In genomic region chr4:10184051-10184450, GRCh38 we compare ENCODE assay signal across 21 cellular contexts.
DNase-seq lines count a peak whose midpoint lies in the region; ATAC-seq and TF ChIP-seq lines count a peak whose summit lies in the region.
"Had no signal": no experiment of that assay in that cellular context is flagged by ENCODE, and none has a peak within 500 bp of the region (broad histone marks: within the 10 kb centered on the region; RNA-seq: fewer than 3 reads in every experiment).

No MANE protein-coding gene starts in this region.

- no peak overlapping the region for H3K4me3 ChIP-seq in cardiac muscle cell
- no peak overlapping the region for H3K4me3 ChIP-seq in heart right ventricle
- no peak overlapping the region for H3K4me3 ChIP-seq in GM23248
- H3K4me3 ChIP-seq in choroid plexus epithelial cell (ENCODE audit: low read depth, low read length) = no peak overlapping the region
- H3K4me3 ChIP-seq: heart left ventricle, mucosa of descending colon, right atrium auricular region, spleen had no signal

- no peak overlapping the region for H3K4me2 ChIP-seq in GM23248 (ENCODE audit: unreplicated experiment)

- intact Hi-C loops in heart right ventricle (cut with DNase I) = no loop called here

- H3K36me3 ChIP-seq in cardiac muscle cell = no peaks in the 10 kb centered on the region
- H3K36me3 ChIP-seq in heart right ventricle = no peaks in the 10 kb centered on the region
- H3K36me3 ChIP-seq in GM23248 (ENCODE audit: low read depth) = no peaks in the 10 kb centered on the region
- H3K36me3 ChIP-seq: heart left ventricle, right atrium auricular region, spleen had no signal

- H3K4me1 ChIP-seq in cardiac muscle cell (ENCODE audit: low read depth) = peaks cover 33% of the 10 kb centered on the region
- peaks cover 0 to 40% (median 4%) of the 10 kb centered on the region in 9 donors for H3K4me1 ChIP-seq in heart right ventricle
- peaks cover 71% of the 10 kb centered on the region for H3K4me1 ChIP-seq in GM23248 (ENCODE audit: insufficient read depth)

- peaks cover 50% of the 10 kb centered on the region for H3F3A ChIP-seq in GM23248 (ENCODE audit: insufficient read depth)

- peak in 1 of 2 donors; percentile 61 for DNase-seq in cardiac muscle cell (ENCODE audit: low read depth in 1 of 2, low spot score in 1 of 2)
- no peak for DNase-seq in heart right ventricle
- peak; percentile 52 for DNase-seq in GM23248
- peak; percentile 42 for DNase-seq in choroid plexus epithelial cell (ENCODE audit: low read depth)
- DNase-seq in stimulated activated effector memory CD8-positive, alpha-beta T cell treated with anti-CD3 and anti-CD28 coated beads, Interleukin-12 subunit alpha, Interleukin-12 subunit beta, amount 100 ng/mL, for 72 hours (ENCODE audit: low spot score in 2 of 2) = no peak
- no peak for DNase-seq in NCI-H2107 (lab: John Stamatoyannopoulos, UW)
- no peak for DNase-seq in stimulated activated naive B cell treated with anti-CD40 and anti-IgM and Interleukin-4, amounts not matched to agents 10 μg/mL and 1 μg/mL and 100 μg/mL, for 72 hours
- no peak for DNase-seq in activated gamma-delta T cell (lab: John Stamatoyannopoulos, UW)
- DNase-seq: activated CD8-positive, alpha-beta memory T cell treated with anti-CD3 and anti-CD28 coated beads for 24 hours; activated T-cell treated with anti-CD3 and anti-CD28 coated beads, Interleukin-2, amount 50 U/mL, for 24 hours; cerebellar nuclear complex; GOT3; heart left ventricle; mucosa of descending colon; NCI-H2081; NCI-H82; nephron progenitor cell; spleen had no signal

- H3K9ac ChIP-seq in GM23248 = 0 out of 2 replicates have a peak overlapping the region, but pooled peaks have one; percentile 7

- ATAC-seq in heart right ventricle = no peak
- ATAC-seq in stimulated activated effector memory CD8-positive, alpha-beta T cell treated with anti-CD3 and anti-CD28 coated beads, Interleukin-12 subunit alpha, Interleukin-12 subunit beta, amount 100 ng/mL, for 72 hours = no peak
- no peak for ATAC-seq in stimulated activated naive B cell treated with anti-CD40 and anti-IgM and Interleukin-4, amounts not matched to agents 10 μg/mL and 1 μg/mL and 100 μg/mL, for 72 hours (replicated peaks)
- ATAC-seq: activated CD4-positive, CD25-positive, alpha-beta regulatory T cell treated with anti-CD3 and anti-CD28 coated beads, Interleukin-2, amount 50 U/mL, for 24 hours; heart left ventricle; mucosa of descending colon had no signal

- peaks cover 11% of the 10 kb centered on the region in 2 donors for H3K27me3 Mint-ChIP-seq in stimulated activated naive B cell treated with anti-CD40 and anti-IgM and Interleukin-4, amounts not matched to agents 10 μg/mL and 1 μg/mL and 100 μg/mL, for 72 hours
- H3K27me3 Mint-ChIP-seq: CD4-positive, CD25-positive, alpha-beta regulatory T cell had no signal

- H3K4me1 Mint-ChIP-seq in stimulated activated effector memory CD8-positive, alpha-beta T cell treated with anti-CD3 and anti-CD28 coated beads, Interleukin-12 subunit alpha, Interleukin-12 subunit beta, amount 100 ng/mL, for 72 hours = peaks cover 35% of the 10 kb centered on the region
- peaks cover 7 to 14% of the 10 kb centered on the region in 2 donors for H3K4me1 Mint-ChIP-seq in stimulated activated naive B cell treated with anti-CD40 and anti-IgM and Interleukin-4, amounts not matched to agents 10 μg/mL and 1 μg/mL and 100 μg/mL, for 72 hours
- H3K4me1 Mint-ChIP-seq: nephron progenitor cell had no signal

- H3K9me3 ChIP-seq in cardiac muscle cell (ENCODE audit: low read depth) (no peaks in the 10 kb centered on the region), heart right ventricle (no peaks in the 10 kb centered on the region), GM23248 (ENCODE audit: low read depth) (no peaks in the 10 kb centered on the region)
- H3K9me3 ChIP-seq: heart left ventricle, mucosa of descending colon, right atrium auricular region, spleen had no signal

- H3K27ac ChIP-seq in cardiac muscle cell = peak overlapping the region; percentile 86
- no peak overlapping the region for H3K27ac ChIP-seq in heart right ventricle
- H3K27ac ChIP-seq in GM23248 = peak overlapping the region; percentile 59
- H3K27ac ChIP-seq: heart left ventricle, right atrium auricular region had no signal

- WGBS in heart right ventricle, 2 donors = 69 to 81% methylated on average over 5 of the region's 5 CpGs
- WGBS in GM23248 (ENCODE audit: low coverage in 1 of 2, low lambda C conversion rate in 2 of 2, missing lambda C conversion rate in 2 of 2), 2 experiments = 17 to 21% methylated on average over 5 of the region's 5 CpGs

- H3K9me2 ChIP-seq in GM23248 (ENCODE audit: insufficient read depth) = no peaks in the 10 kb centered on the region; the same call in 1 of the 2 replicates

- no peaks in the 10 kb centered on the region for H3K27me3 ChIP-seq in cardiac muscle cell
- no peaks in the 10 kb centered on the region for H3K27me3 ChIP-seq in heart right ventricle
- H3K27me3 ChIP-seq in GM23248 (replicated peaks; ENCODE audit: insufficient read depth) = no peaks in the 10 kb centered on the region
- H3K27me3 ChIP-seq: heart left ventricle, right atrium auricular region, spleen had no signal

- TF ChIP-seq CTCF in cardiac muscle cell (IDR thresholded peaks at IDR 0.05; ENCODE audit: low read depth, low read length) (no peak), heart right ventricle (IDR thresholded peaks at IDR 0.05) (no peak), choroid plexus epithelial cell (conservative IDR thresholded peaks at IDR 0.05; ENCODE audit: low read depth, low read length) (no peak)

- H2AFZ ChIP-seq in GM23248 = peak overlapping the region; percentile 30; the same call in 1 of the 2 replicates

- in situ Hi-C loops in GM23248 (cut with MboI) = no loop called here

- H3K4me3 Mint-ChIP-seq in stimulated activated effector memory CD8-positive, alpha-beta T cell treated with anti-CD3 and anti-CD28 coated beads, Interleukin-12 subunit alpha, Interleukin-12 subunit beta, amount 100 ng/mL, for 72 hours = no peak overlapping the region
- no peak overlapping the region for H3K4me3 Mint-ChIP-seq in stimulated activated naive B cell treated with anti-CD40 and anti-IgM and Interleukin-4, amounts not matched to agents 10 μg/mL and 1 μg/mL and 100 μg/mL, for 72 hours
- H3K4me3 Mint-ChIP-seq: activated T-cell treated with anti-CD3 and anti-CD28 coated beads, Interleukin-2, amount 50 U/mL, for 24 hours; CD4-positive, CD25-positive, alpha-beta regulatory T cell; nephron progenitor cell had no signal

- H4K20me1 ChIP-seq in GM23248 (ENCODE audit: insufficient read depth) = no peaks in the 10 kb centered on the region

- H3K9me3 Mint-ChIP-seq in stimulated activated effector memory CD8-positive, alpha-beta T cell treated with anti-CD3 and anti-CD28 coated beads, Interleukin-12 subunit alpha, Interleukin-12 subunit beta, amount 100 ng/mL, for 72 hours = no peaks in the 10 kb centered on the region
- no peaks in the 10 kb centered on the region for H3K9me3 Mint-ChIP-seq in stimulated activated naive B cell treated with anti-CD40 and anti-IgM and Interleukin-4, amounts not matched to agents 10 μg/mL and 1 μg/mL and 100 μg/mL, for 72 hours
- H3K9me3 Mint-ChIP-seq: nephron progenitor cell had no signal

- peak overlapping the region; percentile 85 for H3K27ac Mint-ChIP-seq in stimulated activated effector memory CD8-positive, alpha-beta T cell treated with anti-CD3 and anti-CD28 coated beads, Interleukin-12 subunit alpha, Interleukin-12 subunit beta, amount 100 ng/mL, for 72 hours
- no peak overlapping the region for H3K27ac Mint-ChIP-seq in stimulated activated naive B cell treated with anti-CD40 and anti-IgM and Interleukin-4, amounts not matched to agents 10 μg/mL and 1 μg/mL and 100 μg/mL, for 72 hours
- H3K27ac Mint-ChIP-seq: activated T-cell treated with anti-CD3 and anti-CD28 coated beads, Interleukin-2, amount 50 U/mL, for 24 hours; CD4-positive, CD25-positive, alpha-beta regulatory T cell; nephron progenitor cell had no signal

- H3K79me2 ChIP-seq in GM23248 (ENCODE audit: insufficient read depth) = no peaks in the 10 kb centered on the region

- H3K36me3 Mint-ChIP-seq in stimulated activated effector memory CD8-positive, alpha-beta T cell treated with anti-CD3 and anti-CD28 coated beads, Interleukin-12 subunit alpha, Interleukin-12 subunit beta, amount 100 ng/mL, for 72 hours = no peaks in the 10 kb centered on the region
- no peaks in the 10 kb centered on the region for H3K36me3 Mint-ChIP-seq in stimulated activated naive B cell treated with anti-CD40 and anti-IgM and Interleukin-4, amounts not matched to agents 10 μg/mL and 1 μg/mL and 100 μg/mL, for 72 hours
- H3K36me3 Mint-ChIP-seq: CD4-positive, CD25-positive, alpha-beta regulatory T cell had no signal

Comparison
In these comparisons a context has a peak if more than half of its experiments do, and no peak if none do; other contexts are left out.
1. H3K27ac ChIP-seq: peak in cardiac muscle cell (single experiment) and GM23248 (single experiment); none in heart right ventricle (0 of 10).
2. DNase-seq: peak in GM23248 (single experiment) and choroid plexus epithelial cell (single experiment); none in heart right ventricle (0 of 2), stimulated activated effector memory CD8-positive, alpha-beta T cell treated with anti-CD3 and anti-CD28 coated beads, Interleukin-12 subunit alpha, Interleukin-12 subunit beta, amount 100 ng/mL, for 72 hours (0 of 2), NCI-H2107 (single experiment), stimulated activated naive B cell treated with anti-CD40 and anti-IgM and Interleukin-4, amounts not matched to agents 10 μg/mL and 1 μg/mL and 100 μg/mL, for 72 hours (single experiment) and activated gamma-delta T cell (single experiment).